Comparison of ENCODE assay signal across 9 cellular contexts in the genomic region with DNA sequence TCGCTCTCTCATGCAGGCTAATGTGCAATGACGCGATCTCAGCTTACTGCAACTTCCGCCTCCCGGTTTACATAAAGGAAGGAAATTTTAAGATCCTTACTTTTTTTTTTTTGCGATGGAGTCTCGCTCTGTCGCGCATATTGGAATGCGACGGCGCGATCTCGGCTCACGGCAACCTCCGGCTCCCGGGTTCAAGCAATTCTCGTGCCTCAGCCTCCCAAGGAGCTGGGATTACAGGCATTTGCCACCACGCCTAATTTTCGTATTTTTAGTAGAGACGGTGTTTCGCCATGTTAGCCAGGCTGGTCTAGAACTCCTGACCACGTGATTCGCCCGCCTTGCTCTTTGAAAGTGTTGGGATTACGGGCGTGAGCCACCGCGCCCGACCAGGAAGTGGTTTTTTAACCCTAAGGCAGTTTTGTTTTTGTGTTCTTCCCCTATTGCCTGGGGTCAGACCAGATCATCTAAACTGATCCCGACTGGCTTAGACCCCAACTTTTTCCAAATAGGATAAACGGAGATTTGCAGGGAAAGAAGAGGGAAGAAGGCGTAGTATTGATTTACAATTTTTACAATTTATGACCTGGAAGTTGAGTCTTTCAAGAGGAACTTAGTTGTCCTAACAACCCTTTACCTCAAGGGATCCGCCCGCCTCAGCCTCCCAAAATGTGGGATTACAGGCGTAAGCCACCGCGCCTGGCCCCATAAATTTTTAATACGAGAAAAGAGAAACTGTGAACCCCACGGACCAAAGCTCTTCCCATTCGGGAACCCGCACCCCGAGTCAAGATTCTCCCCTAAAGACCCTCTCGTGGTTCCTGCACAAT.
DNase-seq lines count a peak whose midpoint lies in the region; ATAC-seq lines count a peak whose summit lies in the region.
"Had no signal": no experiment of that assay in that cellular context is flagged by ENCODE, and none has a peak within 500 bp of the region (broad histone marks: within the 10 kb centered on the region; RNA-seq: fewer than 3 reads in every experiment).

No MANE protein-coding gene starts in this region.

- H3K4me3 ChIP-seq in GM08714 (ENCODE audit: low read length) (peak overlapping the region; percentile 83; the same call in 1 of the 2 replicates), skin epidermis (peak overlapping the region; percentile 38 to 75 (median 65))
- H3K4me3 ChIP-seq: SK-N-MC had no signal

- H3K27ac ChIP-seq in caudate nucleus (ENCODE audit: low read depth, low read length): peak overlapping the region; percentile 62
- H3K27ac ChIP-seq in skin epidermis: peak overlapping the region; percentile 37 to 93 (median 84)
- H3K27ac ChIP-seq: SK-N-MC had no signal

- DNase-seq in RPMI8226 (peak; percentile 57), caudate nucleus (lab: John Stamatoyannopoulos, UW) (peak in 40 of 61 donors; percentile 1 to 64 (median 22)), iris pigment epithelial cell (ENCODE audit: low read depth) (peak; percentile 86), A172 (ENCODE audit: low spot score) (no peak), MV-4-11 (lab: John Stamatoyannopoulos, UW) (no peak)

- no peak for ATAC-seq in GM18517 (IDR thresholded peaks at IDR 0.05; ENCODE audit: unreplicated experiment)

Comparison
In these comparisons a context has a peak if more than half of its experiments do, and no peak if none do; other contexts are left out.
1. DNase-seq: peak in RPMI8226 (single experiment), caudate nucleus (40 of 61) and iris pigment epithelial cell (single experiment); none in A172 (single experiment) and MV-4-11 (single experiment).